24 cellular contexts compared by ENCODE assay signal in genomic region chr5:35145671-35146317, GRCh38.
"Had no signal": no experiment of that assay in that cellular context is flagged by ENCODE, and none has a peak within 500 bp of the region (broad histone marks: within the 10 kb centered on the region; RNA-seq: fewer than 3 reads in every experiment).

No MANE protein-coding gene starts in this region.

- H3K27ac ChIP-seq: brain microvascular endothelial cell, colonic mucosa, gastroesophageal sphincter, heart left ventricle, left ventricle myocardium inferior, right lobe of liver, suprapubic skin, upper lobe of left lung had no signal

- H3K4me1 ChIP-seq: colonic mucosa, gastroesophageal sphincter, heart left ventricle, left ventricle myocardium inferior, right lobe of liver, suprapubic skin, upper lobe of left lung had no signal

- H3K4me3 Mint-ChIP-seq: activated B cell treated with CpG ODN at 0.5 μM for 24 hours; activated CD4-positive, alpha-beta memory T cell treated with anti-CD3 and anti-CD28 coated beads, Interleukin-2, amount 10 ng/mL, durations not matched to agents 7 days and 5 days; activated CD8-positive, alpha-beta memory T cell treated with anti-CD3 and anti-CD28 coated beads, Interleukin-2, amount 10 ng/mL, durations not matched to agents 7 days and 5 days; activated naive CD8-positive, alpha-beta T cell treated with anti-CD3 and anti-CD28 coated beads, Interleukin-2, amount 10 ng/mL, durations not matched to agents 7 days and 5 days; central memory CD8-positive, alpha-beta T cell; naive thymus-derived CD4-positive, alpha-beta T cell; stimulated activated naive CD8-positive, alpha-beta T cell treated with anti-CD3 and anti-CD28 coated beads, Interleukin-15, amount 100 ng/mL, for 72 hours had no signal

- H3K4me1 Mint-ChIP-seq: activated B cell treated with CpG ODN at 0.5 μM for 24 hours; activated CD4-positive, alpha-beta memory T cell treated with anti-CD3 and anti-CD28 coated beads, Interleukin-2, amount 10 ng/mL, durations not matched to agents 7 days and 5 days; activated CD8-positive, alpha-beta memory T cell treated with anti-CD3 and anti-CD28 coated beads, Interleukin-2, amount 10 ng/mL, durations not matched to agents 7 days and 5 days; activated naive CD8-positive, alpha-beta T cell treated with anti-CD3 and anti-CD28 coated beads, Interleukin-2, amount 10 ng/mL, durations not matched to agents 7 days and 5 days; central memory CD8-positive, alpha-beta T cell; naive thymus-derived CD4-positive, alpha-beta T cell; stimulated activated naive CD8-positive, alpha-beta T cell treated with anti-CD3 and anti-CD28 coated beads, Interleukin-15, amount 100 ng/mL, for 72 hours had no signal

- H3K9me3 ChIP-seq: colonic mucosa, gastroesophageal sphincter, heart left ventricle, left ventricle myocardium inferior, right lobe of liver, suprapubic skin, upper lobe of left lung had no signal

- H3K27ac Mint-ChIP-seq: activated B cell treated with CpG ODN at 0.5 μM for 24 hours; activated CD4-positive, alpha-beta memory T cell treated with anti-CD3 and anti-CD28 coated beads, Interleukin-2, amount 10 ng/mL, durations not matched to agents 7 days and 5 days; activated CD8-positive, alpha-beta memory T cell treated with anti-CD3 and anti-CD28 coated beads, Interleukin-2, amount 10 ng/mL, durations not matched to agents 7 days and 5 days; activated naive CD8-positive, alpha-beta T cell treated with anti-CD3 and anti-CD28 coated beads, Interleukin-2, amount 10 ng/mL, durations not matched to agents 7 days and 5 days; activated T-helper 2 cell treated with anti-CD3 and anti-CD28 coated beads, Interferon-gamma antibody, Interleukin-2, Interleukin-4, amounts not matched to agents 10 μg/mL and 5 μg/mL and 100 μg/mL, durations not matched to agents 14 hours and 24 hours and 36 hours; naive thymus-derived CD4-positive, alpha-beta T cell; stimulated activated naive CD8-positive, alpha-beta T cell treated with anti-CD3 and anti-CD28 coated beads, Interleukin-15, amount 100 ng/mL, for 72 hours had no signal

- H3K9me3 Mint-ChIP-seq: activated B cell treated with CpG ODN at 0.5 μM for 24 hours; activated CD4-positive, alpha-beta memory T cell treated with anti-CD3 and anti-CD28 coated beads, Interleukin-2, amount 10 ng/mL, durations not matched to agents 7 days and 5 days; activated naive CD8-positive, alpha-beta T cell treated with anti-CD3 and anti-CD28 coated beads, Interleukin-2, amount 10 ng/mL, durations not matched to agents 7 days and 5 days; activated T-helper 2 cell treated with anti-CD3 and anti-CD28 coated beads, Interferon-gamma antibody, Interleukin-2, Interleukin-4, amounts not matched to agents 10 μg/mL and 5 μg/mL and 100 μg/mL, durations not matched to agents 14 hours and 24 hours and 36 hours; central memory CD8-positive, alpha-beta T cell; stimulated activated naive CD8-positive, alpha-beta T cell treated with anti-CD3 and anti-CD28 coated beads, Interleukin-15, amount 100 ng/mL, for 72 hours had no signal

- H3K36me3 Mint-ChIP-seq: activated CD8-positive, alpha-beta memory T cell treated with anti-CD3 and anti-CD28 coated beads, Interleukin-2, amount 10 ng/mL, durations not matched to agents 7 days and 5 days; activated naive CD8-positive, alpha-beta T cell treated with anti-CD3 and anti-CD28 coated beads, Interleukin-2, amount 10 ng/mL, durations not matched to agents 7 days and 5 days had no signal

- ATAC-seq: activated CD8-positive, alpha-beta memory T cell treated with anti-CD3 and anti-CD28 coated beads, Interleukin-2, amount 10 ng/mL, durations not matched to agents 7 days and 5 days; gastroesophageal sphincter; heart left ventricle; naive thymus-derived CD4-positive, alpha-beta T cell; right lobe of liver; stimulated activated naive CD8-positive, alpha-beta T cell treated with anti-CD3 and anti-CD28 coated beads, Interleukin-15, amount 100 ng/mL, for 72 hours had no signal

- H3K36me3 ChIP-seq: brain microvascular endothelial cell, colonic mucosa, gastroesophageal sphincter, heart left ventricle, left ventricle myocardium inferior, right lobe of liver, suprapubic skin, upper lobe of left lung had no signal

- FAIRE-seq: endometrium, kidney, small intestine, TTC549 had no signal

- H3K27me3 ChIP-seq: brain microvascular endothelial cell, colonic mucosa, gastroesophageal sphincter, heart left ventricle, right lobe of liver, suprapubic skin, upper lobe of left lung had no signal

- DNase-seq: activated B cell treated with CpG ODN at 0.5 μM for 24 hours; activated CD4-positive, alpha-beta memory T cell treated with anti-CD3 and anti-CD28 coated beads, Interleukin-2, amount 10 ng/mL, durations not matched to agents 7 days and 5 days; activated CD4-positive, alpha-beta T cell treated with anti-CD3 and anti-CD28 coated beads for 4 hours; activated CD8-positive, alpha-beta memory T cell treated with anti-CD3 and anti-CD28 coated beads, Interleukin-2, amount 10 ng/mL, durations not matched to agents 7 days and 5 days; activated naive CD4-positive, alpha-beta T cell treated with Interleukin-2 at 50 U/mL for 16 hours; activated naive CD8-positive, alpha-beta T cell treated with anti-CD3 and anti-CD28 coated beads, Interleukin-2, amount 10 ng/mL, durations not matched to agents 7 days and 5 days; brain microvascular endothelial cell; colonic mucosa; erythroblast; heart left ventricle; kidney; left ventricle myocardium inferior; naive thymus-derived CD4-positive, alpha-beta T cell; right lobe of liver; small intestine; stimulated activated CD4-positive, alpha-beta T cell treated with anti-CD3 and anti-CD28 coated beads, Interleukin-4, amount 100 ng/mL, for 1 hour; stimulated activated naive CD8-positive, alpha-beta T cell treated with anti-CD3 and anti-CD28 coated beads, Interleukin-15, amount 100 ng/mL, for 72 hours; upper lobe of left lung had no signal

- H3K4me3 ChIP-seq: colonic mucosa, gastroesophageal sphincter, heart left ventricle, left ventricle myocardium inferior, right lobe of liver, suprapubic skin, upper lobe of left lung had no signal
